ENCODE assay signal across 1 cellular context in the genomic region with DNA sequence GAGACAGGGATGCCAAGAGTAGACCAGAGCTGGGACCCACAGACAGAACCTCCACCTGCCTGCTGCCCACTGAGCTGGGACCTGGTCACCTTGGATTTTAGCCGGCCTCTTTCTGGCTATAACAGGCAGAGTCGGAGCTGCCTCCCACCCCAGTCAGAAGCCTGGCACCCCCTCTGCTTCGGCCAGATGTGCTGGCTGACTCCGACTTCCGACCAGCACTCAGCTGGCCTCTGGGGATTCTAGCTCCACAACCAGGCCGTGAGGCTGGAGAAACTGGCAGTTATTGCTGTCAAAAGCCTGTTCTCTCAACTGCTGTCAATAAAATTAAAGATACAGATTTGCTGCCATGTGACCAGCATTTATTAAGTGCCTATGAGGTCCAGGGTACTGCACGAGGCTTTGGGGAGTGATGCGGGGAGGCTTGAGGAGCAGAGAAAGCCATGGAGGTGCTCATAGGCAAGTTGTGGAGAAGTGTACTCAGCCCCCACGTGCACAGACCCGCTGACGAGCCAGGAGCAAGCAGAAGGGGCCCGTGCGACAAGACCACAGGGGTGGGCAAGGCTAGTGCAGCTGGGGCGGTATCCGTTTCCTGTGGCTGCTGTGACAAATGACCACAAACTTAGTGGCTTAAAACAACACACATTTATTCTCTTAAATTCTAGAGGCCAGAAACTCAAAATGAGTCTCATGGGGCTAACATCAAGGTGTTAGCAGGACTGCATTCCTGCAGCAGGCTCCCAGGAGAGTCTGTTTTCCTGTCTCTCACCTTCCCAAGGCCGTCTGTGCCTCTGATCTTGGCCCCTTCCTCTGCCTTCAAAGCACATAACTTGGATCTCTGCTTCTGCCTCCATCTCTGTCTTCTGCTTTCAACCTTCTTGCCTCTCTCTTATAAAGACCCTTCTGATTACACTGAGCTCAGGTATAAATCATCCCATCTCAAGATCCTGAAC.
TF ChIP-seq lines count a peak whose summit lies in the region.

No MANE protein-coding gene starts in this region.

TF ChIP-seq in K562, 482 proteins besides CTCF, POLR2A, EP300 and RAD21:
- TF ChIP-seq RBFOX2 (IDR thresholded peaks at IDR 0.05; ENCODE audit: low read depth, low read length) (peak; percentile 47), KLF1 (tag; IDR thresholded peaks at IDR 0.05) (no peak), SUPT5H (IDR thresholded peaks at IDR 0.05) (peak; percentile 50; the same call in 1 of the 2 replicates), POLR2G (IDR thresholded peaks at IDR 0.05; ENCODE audit: low read depth, low read length) (peak; percentile 56; the same call in 1 of the 2 replicates), FOXP1 (CRISPR knock-in tag; IDR thresholded peaks at IDR 0.05) (no peak)
- TF ChIP-seq, protein P1, sequence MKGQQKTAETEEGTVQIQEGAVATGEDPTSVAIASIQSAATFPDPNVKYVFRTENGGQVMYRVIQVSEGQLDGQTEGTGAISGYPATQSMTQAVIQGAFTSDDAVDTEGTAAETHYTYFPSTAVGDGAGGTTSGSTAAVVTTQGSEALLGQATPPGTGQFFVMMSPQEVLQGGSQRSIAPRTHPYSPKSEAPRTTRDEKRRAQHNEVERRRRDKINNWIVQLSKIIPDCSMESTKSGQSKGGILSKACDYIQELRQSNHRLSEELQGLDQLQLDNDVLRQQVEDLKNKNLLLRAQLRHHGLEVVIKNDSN (CRISPR knock-in tag; IDR thresholded peaks at IDR 0.05): 0 out of 2 replicates have a peak, but pooled peaks have one; percentile 29
- TF ChIP-seq, protein P2, sequence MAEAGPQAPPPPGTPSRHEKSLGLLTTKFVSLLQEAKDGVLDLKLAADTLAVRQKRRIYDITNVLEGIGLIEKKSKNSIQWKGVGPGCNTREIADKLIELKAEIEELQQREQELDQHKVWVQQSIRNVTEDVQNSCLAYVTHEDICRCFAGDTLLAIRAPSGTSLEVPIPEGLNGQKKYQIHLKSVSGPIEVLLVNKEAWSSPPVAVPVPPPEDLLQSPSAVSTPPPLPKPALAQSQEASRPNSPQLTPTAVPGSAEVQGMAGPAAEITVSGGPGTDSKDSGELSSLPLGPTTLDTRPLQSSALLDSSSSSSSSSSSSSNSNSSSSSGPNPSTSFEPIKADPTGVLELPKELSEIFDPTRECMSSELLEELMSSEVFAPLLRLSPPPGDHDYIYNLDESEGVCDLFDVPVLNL (CRISPR knock-in tag; IDR thresholded peaks at IDR 0.05; ENCODE audit: low read depth): no peak
